In the genomic region with DNA sequence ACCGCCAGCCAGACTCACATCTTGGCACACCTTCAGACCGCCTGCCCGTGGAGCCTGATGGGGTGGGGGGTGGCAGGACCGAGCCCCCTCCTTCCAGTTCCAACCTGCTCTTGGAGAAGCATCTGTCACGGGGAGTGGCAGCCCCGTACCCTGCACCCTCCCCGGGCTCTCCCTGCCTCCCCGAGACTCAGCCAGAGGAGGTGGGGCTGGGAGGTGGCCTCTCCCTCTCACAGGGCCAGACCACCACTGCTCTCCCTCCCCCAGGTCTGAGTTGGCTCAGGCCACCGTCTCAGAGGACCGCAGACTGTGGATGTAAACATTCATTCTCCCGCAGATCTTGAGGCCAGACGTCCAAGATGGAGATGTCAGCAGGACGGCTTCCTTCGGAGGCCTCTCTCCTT, we compare ENCODE assay signal across 1 cellular context.
TF ChIP-seq lines count a peak whose summit lies in the region.

No MANE protein-coding gene starts in this region.

TF ChIP-seq in HepG2, 621 proteins besides CTCF, POLR2A, EP300 and RAD21 (continued from another document):
- TF ChIP-seq, protein P1, sequence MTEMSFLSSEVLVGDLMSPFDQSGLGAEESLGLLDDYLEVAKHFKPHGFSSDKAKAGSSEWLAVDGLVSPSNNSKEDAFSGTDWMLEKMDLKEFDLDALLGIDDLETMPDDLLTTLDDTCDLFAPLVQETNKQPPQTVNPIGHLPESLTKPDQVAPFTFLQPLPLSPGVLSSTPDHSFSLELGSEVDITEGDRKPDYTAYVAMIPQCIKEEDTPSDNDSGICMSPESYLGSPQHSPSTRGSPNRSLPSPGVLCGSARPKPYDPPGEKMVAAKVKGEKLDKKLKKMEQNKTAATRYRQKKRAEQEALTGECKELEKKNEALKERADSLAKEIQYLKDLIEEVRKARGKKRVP (CRISPR knock-in tag; IDR thresholded peaks at IDR 0.05): no peak
- TF ChIP-seq NR3C1 (CRISPR knock-in tag; IDR thresholded peaks at IDR 0.05) (no peak), HDAC2 (CRISPR knock-in tag; IDR thresholded peaks at IDR 0.05) (no peak)
